ENCODE assay signal across 1 cellular context in the genomic region with DNA sequence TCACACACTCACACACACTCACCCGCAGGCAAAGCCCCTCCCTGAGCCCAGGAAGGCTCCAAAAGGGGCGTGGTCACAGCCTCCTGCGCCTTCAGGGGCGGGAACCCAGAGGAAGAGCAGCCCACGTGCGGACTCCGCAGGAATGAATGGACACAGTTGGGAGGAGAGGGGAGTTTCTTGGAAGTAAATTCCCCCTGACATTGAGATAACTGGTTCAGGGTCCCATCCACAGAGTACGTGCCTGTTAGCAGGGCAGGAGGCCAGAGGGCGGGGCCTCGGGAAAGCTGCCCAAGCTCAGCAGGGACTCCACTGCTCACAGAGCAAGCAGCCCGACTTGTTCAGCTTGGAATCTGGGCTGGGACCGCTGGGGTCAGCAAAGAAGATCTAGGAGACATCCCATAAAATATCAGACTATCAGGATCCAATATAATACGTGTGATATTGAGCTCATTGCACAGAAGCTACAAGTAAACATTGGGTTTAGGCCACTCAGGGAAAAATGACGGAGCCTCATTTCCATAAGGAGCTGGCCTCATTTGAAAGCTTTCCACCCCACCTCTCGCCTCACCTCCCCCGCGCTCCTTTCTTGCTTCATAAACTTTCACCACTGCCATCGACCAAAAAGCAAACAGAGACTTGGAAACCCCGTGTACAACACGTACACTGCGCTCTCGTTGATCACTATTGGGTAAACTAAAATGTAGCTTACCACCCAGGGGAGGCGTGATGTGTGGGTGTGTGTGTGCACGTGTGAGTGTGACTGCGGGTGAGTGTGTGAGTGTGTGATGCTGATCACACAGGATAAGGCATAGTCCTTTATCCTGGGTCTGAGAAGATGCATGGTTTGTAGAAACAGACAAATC.
TF ChIP-seq lines count a peak whose summit lies in the region.

No MANE protein-coding gene starts in this region.

TF ChIP-seq in H1, 55 proteins besides CTCF, POLR2A, EP300 and RAD21:
- TF ChIP-seq, protein P1, sequence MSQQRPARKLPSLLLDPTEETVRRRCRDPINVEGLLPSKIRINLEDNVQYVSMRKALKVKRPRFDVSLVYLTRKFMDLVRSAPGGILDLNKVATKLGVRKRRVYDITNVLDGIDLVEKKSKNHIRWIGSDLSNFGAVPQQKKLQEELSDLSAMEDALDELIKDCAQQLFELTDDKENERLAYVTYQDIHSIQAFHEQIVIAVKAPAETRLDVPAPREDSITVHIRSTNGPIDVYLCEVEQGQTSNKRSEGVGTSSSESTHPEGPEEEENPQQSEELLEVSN (IDR thresholded peaks at IDR 0.05) = peak; percentile 97
- TF ChIP-seq RBBP5 (IDR thresholded peaks at IDR 0.05; ENCODE audit: borderline replicate concordance, low read depth, low read length) (no peak), BCL11A (IDR thresholded peaks at IDR 0.05; ENCODE audit: low read depth in 2 of 2, low read length in 2 of 2) (no peak), KDM4A (IDR thresholded peaks at IDR 0.05; ENCODE audit: low read depth, low read length, severe bottlenecking) (peak; percentile 58), TAF1 (IDR thresholded peaks at IDR 0.05; ENCODE audit: low read depth, low read length) (peak; percentile 40; the same call in 1 of the 2 replicates), GTF2F1 (IDR thresholded peaks at IDR 0.05; ENCODE audit: borderline replicate concordance, low read depth, low read length) (0 out of 2 replicates have a peak, but pooled peaks have one; percentile 19), GABPA (IDR thresholded peaks at IDR 0.05; ENCODE audit: borderline replicate concordance, insufficient read depth, low read length) (no peak), KDM5A (IDR thresholded peaks at IDR 0.05; ENCODE audit: low read length) (no peak), RNF2 (IDR thresholded peaks at IDR 0.05; ENCODE audit: borderline replicate concordance, low read depth, low read length, missing control alignments, poor library complexity, severe bottlenecking) (no peak), MAFK (IDR thresholded peaks at IDR 0.05; ENCODE audit: low read depth, low read length) (no peak), PHF8 (conservative IDR thresholded peaks at IDR 0.05; ENCODE audit: low read depth, low read length) (no peak), FOSL1 (IDR thresholded peaks at IDR 0.05; ENCODE audit: insufficient read depth, low read depth, low read length) (no peak), SIX5 (IDR thresholded peaks at IDR 0.05; ENCODE audit: low read depth, low read length) (no peak), SP1 (IDR thresholded peaks at IDR 0.05; ENCODE audit: low read depth, low read length) (no peak), SUZ12 (IDR thresholded peaks at IDR 0.05; ENCODE audit: low read length) (no peak), BACH1 (IDR thresholded peaks at IDR 0.05; ENCODE audit: low read length) (no peak), CTBP2 (IDR thresholded peaks at IDR 0.05; ENCODE audit: borderline replicate concordance, insufficient read depth, insufficient read length, low read length) (no peak), RXRA (IDR thresholded peaks at IDR 0.05; ENCODE audit: insufficient read depth, low read depth, low read length) (no peak)
- TF ChIP-seq, protein P2, sequence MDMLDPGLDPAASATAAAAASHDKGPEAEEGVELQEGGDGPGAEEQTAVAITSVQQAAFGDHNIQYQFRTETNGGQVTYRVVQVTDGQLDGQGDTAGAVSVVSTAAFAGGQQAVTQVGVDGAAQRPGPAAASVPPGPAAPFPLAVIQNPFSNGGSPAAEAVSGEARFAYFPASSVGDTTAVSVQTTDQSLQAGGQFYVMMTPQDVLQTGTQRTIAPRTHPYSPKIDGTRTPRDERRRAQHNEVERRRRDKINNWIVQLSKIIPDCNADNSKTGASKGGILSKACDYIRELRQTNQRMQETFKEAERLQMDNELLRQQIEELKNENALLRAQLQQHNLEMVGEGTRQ (IDR thresholded peaks at IDR 0.05; ENCODE audit: low read length) = no peak
- TF ChIP-seq, protein P3, sequence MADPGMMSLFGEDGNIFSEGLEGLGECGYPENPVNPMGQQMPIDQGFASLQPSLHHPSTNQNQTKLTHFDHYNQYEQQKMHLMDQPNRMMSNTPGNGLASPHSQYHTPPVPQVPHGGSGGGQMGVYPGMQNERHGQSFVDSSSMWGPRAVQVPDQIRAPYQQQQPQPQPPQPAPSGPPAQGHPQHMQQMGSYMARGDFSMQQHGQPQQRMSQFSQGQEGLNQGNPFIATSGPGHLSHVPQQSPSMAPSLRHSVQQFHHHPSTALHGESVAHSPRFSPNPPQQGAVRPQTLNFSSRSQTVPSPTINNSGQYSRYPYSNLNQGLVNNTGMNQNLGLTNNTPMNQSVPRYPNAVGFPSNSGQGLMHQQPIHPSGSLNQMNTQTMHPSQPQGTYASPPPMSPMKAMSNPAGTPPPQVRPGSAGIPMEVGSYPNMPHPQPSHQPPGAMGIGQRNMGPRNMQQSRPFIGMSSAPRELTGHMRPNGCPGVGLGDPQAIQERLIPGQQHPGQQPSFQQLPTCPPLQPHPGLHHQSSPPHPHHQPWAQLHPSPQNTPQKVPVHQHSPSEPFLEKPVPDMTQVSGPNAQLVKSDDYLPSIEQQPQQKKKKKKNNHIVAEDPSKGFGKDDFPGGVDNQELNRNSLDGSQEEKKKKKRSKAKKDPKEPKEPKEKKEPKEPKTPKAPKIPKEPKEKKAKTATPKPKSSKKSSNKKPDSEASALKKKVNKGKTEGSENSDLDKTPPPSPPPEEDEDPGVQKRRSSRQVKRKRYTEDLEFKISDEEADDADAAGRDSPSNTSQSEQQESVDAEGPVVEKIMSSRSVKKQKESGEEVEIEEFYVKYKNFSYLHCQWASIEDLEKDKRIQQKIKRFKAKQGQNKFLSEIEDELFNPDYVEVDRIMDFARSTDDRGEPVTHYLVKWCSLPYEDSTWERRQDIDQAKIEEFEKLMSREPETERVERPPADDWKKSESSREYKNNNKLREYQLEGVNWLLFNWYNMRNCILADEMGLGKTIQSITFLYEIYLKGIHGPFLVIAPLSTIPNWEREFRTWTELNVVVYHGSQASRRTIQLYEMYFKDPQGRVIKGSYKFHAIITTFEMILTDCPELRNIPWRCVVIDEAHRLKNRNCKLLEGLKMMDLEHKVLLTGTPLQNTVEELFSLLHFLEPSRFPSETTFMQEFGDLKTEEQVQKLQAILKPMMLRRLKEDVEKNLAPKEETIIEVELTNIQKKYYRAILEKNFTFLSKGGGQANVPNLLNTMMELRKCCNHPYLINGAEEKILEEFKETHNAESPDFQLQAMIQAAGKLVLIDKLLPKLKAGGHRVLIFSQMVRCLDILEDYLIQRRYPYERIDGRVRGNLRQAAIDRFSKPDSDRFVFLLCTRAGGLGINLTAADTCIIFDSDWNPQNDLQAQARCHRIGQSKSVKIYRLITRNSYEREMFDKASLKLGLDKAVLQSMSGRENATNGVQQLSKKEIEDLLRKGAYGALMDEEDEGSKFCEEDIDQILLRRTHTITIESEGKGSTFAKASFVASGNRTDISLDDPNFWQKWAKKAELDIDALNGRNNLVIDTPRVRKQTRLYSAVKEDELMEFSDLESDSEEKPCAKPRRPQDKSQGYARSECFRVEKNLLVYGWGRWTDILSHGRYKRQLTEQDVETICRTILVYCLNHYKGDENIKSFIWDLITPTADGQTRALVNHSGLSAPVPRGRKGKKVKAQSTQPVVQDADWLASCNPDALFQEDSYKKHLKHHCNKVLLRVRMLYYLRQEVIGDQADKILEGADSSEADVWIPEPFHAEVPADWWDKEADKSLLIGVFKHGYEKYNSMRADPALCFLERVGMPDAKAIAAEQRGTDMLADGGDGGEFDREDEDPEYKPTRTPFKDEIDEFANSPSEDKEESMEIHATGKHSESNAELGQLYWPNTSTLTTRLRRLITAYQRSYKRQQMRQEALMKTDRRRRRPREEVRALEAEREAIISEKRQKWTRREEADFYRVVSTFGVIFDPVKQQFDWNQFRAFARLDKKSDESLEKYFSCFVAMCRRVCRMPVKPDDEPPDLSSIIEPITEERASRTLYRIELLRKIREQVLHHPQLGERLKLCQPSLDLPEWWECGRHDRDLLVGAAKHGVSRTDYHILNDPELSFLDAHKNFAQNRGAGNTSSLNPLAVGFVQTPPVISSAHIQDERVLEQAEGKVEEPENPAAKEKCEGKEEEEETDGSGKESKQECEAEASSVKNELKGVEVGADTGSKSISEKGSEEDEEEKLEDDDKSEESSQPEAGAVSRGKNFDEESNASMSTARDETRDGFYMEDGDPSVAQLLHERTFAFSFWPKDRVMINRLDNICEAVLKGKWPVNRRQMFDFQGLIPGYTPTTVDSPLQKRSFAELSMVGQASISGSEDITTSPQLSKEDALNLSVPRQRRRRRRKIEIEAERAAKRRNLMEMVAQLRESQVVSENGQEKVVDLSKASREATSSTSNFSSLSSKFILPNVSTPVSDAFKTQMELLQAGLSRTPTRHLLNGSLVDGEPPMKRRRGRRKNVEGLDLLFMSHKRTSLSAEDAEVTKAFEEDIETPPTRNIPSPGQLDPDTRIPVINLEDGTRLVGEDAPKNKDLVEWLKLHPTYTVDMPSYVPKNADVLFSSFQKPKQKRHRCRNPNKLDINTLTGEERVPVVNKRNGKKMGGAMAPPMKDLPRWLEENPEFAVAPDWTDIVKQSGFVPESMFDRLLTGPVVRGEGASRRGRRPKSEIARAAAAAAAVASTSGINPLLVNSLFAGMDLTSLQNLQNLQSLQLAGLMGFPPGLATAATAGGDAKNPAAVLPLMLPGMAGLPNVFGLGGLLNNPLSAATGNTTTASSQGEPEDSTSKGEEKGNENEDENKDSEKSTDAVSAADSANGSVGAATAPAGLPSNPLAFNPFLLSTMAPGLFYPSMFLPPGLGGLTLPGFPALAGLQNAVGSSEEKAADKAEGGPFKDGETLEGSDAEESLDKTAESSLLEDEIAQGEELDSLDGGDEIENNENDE (IDR thresholded peaks at IDR 0.05; ENCODE audit: insufficient replicate concordance, low read length) = no peak
- TF ChIP-seq, protein P4, sequence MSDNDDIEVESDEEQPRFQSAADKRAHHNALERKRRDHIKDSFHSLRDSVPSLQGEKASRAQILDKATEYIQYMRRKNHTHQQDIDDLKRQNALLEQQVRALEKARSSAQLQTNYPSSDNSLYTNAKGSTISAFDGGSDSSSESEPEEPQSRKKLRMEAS (IDR thresholded peaks at IDR 0.05) = peak; percentile 94
